8 cellular contexts compared by ENCODE assay signal in the genomic region with DNA sequence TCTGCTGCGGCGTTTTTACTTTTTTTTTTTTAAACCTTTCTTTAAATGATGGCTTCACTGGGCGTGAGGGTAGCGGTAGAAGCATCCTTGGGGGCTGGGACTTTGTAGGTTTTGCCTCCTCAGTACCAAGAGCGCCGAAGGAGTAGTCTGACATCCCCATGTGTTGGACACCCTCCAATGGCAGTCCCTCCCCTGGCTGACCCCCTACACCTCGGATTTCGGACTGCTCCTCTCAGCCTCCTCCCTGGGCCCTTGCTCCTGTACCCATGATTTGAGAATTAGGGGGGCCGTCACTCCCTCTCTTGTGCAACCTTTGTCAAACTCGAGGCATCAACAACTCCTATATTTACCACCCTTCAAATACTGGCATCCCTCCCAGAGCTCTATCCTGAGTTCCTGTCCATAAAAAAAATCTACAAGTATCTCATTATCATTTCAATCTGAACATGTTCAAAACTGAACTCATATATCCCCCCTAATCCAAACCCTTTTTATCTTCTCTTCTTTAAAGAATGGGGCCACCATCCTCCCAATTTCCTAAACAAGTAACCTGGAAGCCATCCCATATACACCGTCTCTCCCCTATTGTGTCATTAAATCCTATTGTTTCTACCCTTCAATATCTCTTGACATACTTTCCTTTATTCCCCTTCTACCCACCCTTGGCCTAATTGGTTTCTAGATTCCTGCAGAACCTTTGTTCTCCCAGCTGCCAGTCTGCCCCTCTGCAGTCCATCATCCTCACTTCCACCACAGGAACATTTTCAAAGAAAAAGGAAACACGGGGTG. TPM values are rescaled to one million over a fixed set of nuclear protein-coding genes. Genes with fewer than 3 reads are reported as not detected.
A peak's percentile ranks its signal among the peaks of the same experiment; 100 is the strongest.
DNase-seq lines count a peak whose midpoint lies in the region; TF ChIP-seq lines count a peak whose summit lies in the region.

No MANE protein-coding gene starts in this region.

- DNase-seq in DMS79 (lab: John Stamatoyannopoulos, UW) (peak; percentile 25), NCI-H1092 (lab: John Stamatoyannopoulos, UW) (peak; percentile 16), breast epithelium (ENCODE audit: low spot score in 2 of 2) (no peak), germinal center (ENCODE audit: low spot score) (no peak), NCI-H226 (no peak), ascending aorta (ENCODE audit: low spot score in 2 of 2) (no peak), BE2C (no peak)

- no peak for TF ChIP-seq RAD21 in neural cell (conservative IDR thresholded peaks at IDR 0.05)

- H4K20me1 ChIP-seq in neural cell (ENCODE audit: insufficient read depth), result no peaks in the 10 kb centered on the region

- no peaks in the 10 kb centered on the region for H3K9me3 ChIP-seq in breast epithelium
- no peaks in the 10 kb centered on the region for H3K9me3 ChIP-seq in neural cell (ENCODE audit: low read length)
- no peaks in the 10 kb centered on the region for H3K9me3 ChIP-seq in ascending aorta
- no peaks in the 10 kb centered on the region for H3K9me3 ChIP-seq in BE2C

- no peaks in the 10 kb centered on the region for H3K9me2 ChIP-seq in neural cell (ENCODE audit: insufficient read depth, low read length)

- H3K27me3 ChIP-seq in breast epithelium, result no peaks in the 10 kb centered on the region
- peaks cover 13% of the 10 kb centered on the region for H3K27me3 ChIP-seq in neural cell (ENCODE audit: insufficient read depth, low read depth, low read length)
- H3K27me3 ChIP-seq in ascending aorta, result no peaks in the 10 kb centered on the region
- peaks cover 39% of the 10 kb centered on the region for H3K27me3 ChIP-seq in BE2C

- no peak overlapping the region for H2AFZ ChIP-seq in neural cell (ENCODE audit: low read depth, low read length)

- TF ChIP-seq EP300 in neural cell (conservative IDR thresholded peaks at IDR 0.05; ENCODE audit: poor library complexity, severe bottlenecking), result no peak

- H3F3A ChIP-seq in neural cell (ENCODE audit: insufficient read depth, low read length, poor library complexity, severe bottlenecking), result no peaks in the 10 kb centered on the region

- H3K79me2 ChIP-seq in neural cell (replicated peaks; ENCODE audit: insufficient read depth, low read length), result no peaks in the 10 kb centered on the region

- H3K27ac ChIP-seq in breast epithelium (no peak overlapping the region), neural cell (ENCODE audit: low read length) (no peak overlapping the region), ascending aorta (no peak overlapping the region)

- H3K9ac ChIP-seq in neural cell (ENCODE audit: low read length), result peak overlapping the region; percentile 78

- H3K4me2 ChIP-seq in neural cell (ENCODE audit: low read length), result no peak overlapping the region

- H3K4me3 ChIP-seq in breast epithelium (peak overlapping the region in 2 of 3 donors; percentile 65 to 82), neural cell (ENCODE audit: low read length) (peak overlapping the region; percentile 85), ascending aorta (peak overlapping the region in 1 of 2 donors; percentile 85), BE2C (ENCODE audit: low read depth, low read length) (no peak overlapping the region)

- H3K4me1 ChIP-seq in breast epithelium (no peaks in the 10 kb centered on the region), ascending aorta (peaks cover 4 to 7% of the 10 kb centered on the region in 2 donors), BE2C (no peaks in the 10 kb centered on the region)

- intact Hi-C loops in breast epithelium (cut with DNase I; ENCODE audit: low total_unique reads) (no loop called here), ascending aorta (cut with DNase I) (no loop called here)

- no peak for TF ChIP-seq POLR2A in breast epithelium (IDR thresholded peaks at IDR 0.05)

- H3K36me3 ChIP-seq in breast epithelium, result no peaks in the 10 kb centered on the region
- H3K36me3 ChIP-seq in neural cell (ENCODE audit: insufficient read depth, low read length), result no peaks in the 10 kb centered on the region
- no peaks in the 10 kb centered on the region for H3K36me3 ChIP-seq in ascending aorta
- H3K36me3 ChIP-seq in BE2C, result no peaks in the 10 kb centered on the region

- TF ChIP-seq CTCF in breast epithelium (IDR thresholded peaks at IDR 0.05) (no peak), neural cell (IDR thresholded peaks at IDR 0.05; ENCODE audit: poor library complexity, severe bottlenecking) (no peak), ascending aorta (IDR thresholded peaks at IDR 0.05) (no peak), BE2C (IDR thresholded peaks at IDR 0.05; ENCODE audit: low read depth, low read length) (no peak)

TF ChIP-seq in neural cell, 6 proteins besides CTCF, POLR2A, EP300 and RAD21:
- TF ChIP-seq SMC3 (conservative IDR thresholded peaks at IDR 0.05; ENCODE audit: poor library complexity) (no peak), REST (IDR thresholded peaks at IDR 0.05; ENCODE audit: borderline replicate concordance) (no peak), MXI1 (conservative IDR thresholded peaks at IDR 0.05; ENCODE audit: poor library complexity, severe bottlenecking) (no peak), EZH2 (IDR thresholded peaks at IDR 0.05; ENCODE audit: borderline replicate concordance, insufficient read depth, low read length, poor library complexity, severe bottlenecking) (no peak), POLR2AphosphoS5 (IDR thresholded peaks at IDR 0.05) (no peak), TAF1 (IDR thresholded peaks at IDR 0.05; ENCODE audit: low read depth) (no peak)

RNA-seq across cellular contexts. Expression of gene ARFGEF3, which starts 1.2 kb away (rescaled TPM):
- total RNA-seq in breast epithelium, result 10 to 100 TPM in 2 of 3 donors, 1 to 10 TPM in 1; 1.9 to 28.1 (median 22.0) TPM
- 4.5 and 4.6 TPM in 2 replicates for polyA plus RNA-seq in neural cell
- 13.6 and 16.6 TPM in 2 replicates for polyA minus RNA-seq in neural cell
- 1.8 TPM for total RNA-seq in ascending aorta
- polyA plus RNA-seq in BE2C (2012; ENCODE audit: insufficient read depth, insufficient read length, low read depth), result 0.14 TPM

RNA-seq across cellular contexts. Expression of gene PERP, which starts 53.3 kb away (rescaled TPM):
- total RNA-seq in breast epithelium, result 100 to 1,000 TPM in 1 of 3 donors, 10 to 100 TPM in 2; 62.9 to 176 (median 82.3) TPM
- polyA plus RNA-seq in neural cell, result 0.79 and 2.0 TPM in 2 replicates
- polyA minus RNA-seq in neural cell, result 0.73 and 0.93 TPM in 2 replicates
- 14.5 TPM for total RNA-seq in ascending aorta
- polyA plus RNA-seq in BE2C (2012; ENCODE audit: insufficient read depth, insufficient read length, low read depth), result not detected

RNA-seq across cellular contexts. Expression of gene PBOV1, which starts 57.8 kb away (rescaled TPM):
- total RNA-seq in breast epithelium (not detected), ascending aorta (not detected)
- polyA plus RNA-seq in neural cell, result not detected in 2 replicates
- polyA minus RNA-seq in neural cell, result not detected in 2 replicates
- 0.17 TPM for polyA plus RNA-seq in BE2C (2012; ENCODE audit: insufficient read depth, insufficient read length, low read depth)

Comparison
In these comparisons a context has a peak if more than half of its experiments do, and no peak if none do; other contexts are left out.
1. DNase-seq: peak in DMS79 (single experiment) and NCI-H1092 (single experiment); none in breast epithelium (0 of 2), germinal center (single experiment), NCI-H226 (single experiment), ascending aorta (0 of 2) and BE2C (single experiment).